Comparison of ENCODE assay signal across 14 cellular contexts in genomic region chr4:32196950-32197688, GRCh38.
"Had no signal": no experiment of that assay in that cellular context is flagged by ENCODE, and none has a peak within 500 bp of the region (broad histone marks: within the 10 kb centered on the region; RNA-seq: fewer than 3 reads in every experiment).

No MANE protein-coding gene starts in this region.

- ATAC-seq: lower lobe of right lung had no signal

- H3K27me3 ChIP-seq: tibial artery, uterus had no signal

- H3K79me2 ChIP-seq: parathyroid adenoma had no signal

- H2AFZ ChIP-seq: parathyroid adenoma had no signal

- H3K4me3 Mint-ChIP-seq: activated CD4-positive, alpha-beta memory T cell treated with anti-CD3 and anti-CD28 coated beads, Interleukin-2, amount 10 ng/mL, durations not matched to agents 7 days and 5 days; activated naive CD8-positive, alpha-beta T cell treated with anti-CD3 and anti-CD28 coated beads for 36 hours had no signal

- H3K4me1 ChIP-seq: lower lobe of right lung, parathyroid adenoma, tibial artery, uterus had no signal

- H3K27me3 Mint-ChIP-seq: activated CD4-positive, alpha-beta memory T cell treated with anti-CD3 and anti-CD28 coated beads, Interleukin-2, amount 10 ng/mL, durations not matched to agents 7 days and 5 days; activated naive CD8-positive, alpha-beta T cell treated with anti-CD3 and anti-CD28 coated beads for 36 hours had no signal

- H3K27ac Mint-ChIP-seq: activated CD4-positive, alpha-beta memory T cell treated with anti-CD3 and anti-CD28 coated beads, Interleukin-2, amount 10 ng/mL, durations not matched to agents 7 days and 5 days; activated naive CD8-positive, alpha-beta T cell treated with anti-CD3 and anti-CD28 coated beads for 36 hours had no signal

- DNase-seq: activated CD4-positive, alpha-beta memory T cell treated with anti-CD3 and anti-CD28 coated beads, Interleukin-2, amount 10 ng/mL, durations not matched to agents 7 days and 5 days; activated CD4-positive, alpha-beta T cell treated with anti-CD3 and anti-CD28 coated beads for 1 hour; activated gamma-delta T cell treated with Interleukin-2 at 50 U/mL for 16 hours; activated naive CD8-positive, alpha-beta T cell treated with anti-CD3 and anti-CD28 coated beads for 36 hours; activated T-cell treated with anti-CD3 and anti-CD28 coated beads, Interleukin-2, amount 50 U/mL, for 48 hours; cerebellar nuclear complex; foreskin melanocyte; lower lobe of right lung; midbrain; retina; T-helper 9 cell; tibial artery; uterus had no signal

- H3K27ac ChIP-seq: lower lobe of right lung, parathyroid adenoma, tibial artery, uterus had no signal

- H3K36me3 ChIP-seq: lower lobe of right lung, tibial artery, uterus had no signal

- H3K36me3 Mint-ChIP-seq: activated naive CD8-positive, alpha-beta T cell treated with anti-CD3 and anti-CD28 coated beads for 36 hours had no signal

- H3K4me3 ChIP-seq: lower lobe of right lung, tibial artery, uterus had no signal

- H3K4me1 Mint-ChIP-seq: activated CD4-positive, alpha-beta memory T cell treated with anti-CD3 and anti-CD28 coated beads, Interleukin-2, amount 10 ng/mL, durations not matched to agents 7 days and 5 days; activated naive CD8-positive, alpha-beta T cell treated with anti-CD3 and anti-CD28 coated beads for 36 hours had no signal
